ENCODE assay signal across 1 cellular context in genomic region chr2:63588385-63589147, GRCh38.
TF ChIP-seq lines count a peak whose summit lies in the region.

MDH1 (plus strand) TSS chr2:63588963; CDS start chr2:63589044, 81 bp downstream.
WDPCP (minus strand) TSS chr2:63588477; CDS start chr2:63588271, 206 bp downstream.

TF ChIP-seq in HepG2, 621 proteins besides CTCF, POLR2A, EP300 and RAD21 (continued from another document and continues in another):
- TF ChIP-seq ZNF318 (CRISPR knock-in tag; IDR thresholded peaks at IDR 0.05) (no peak), RORA (CRISPR knock-in tag; IDR thresholded peaks at IDR 0.05) (peak; percentile 48; the same call in 1 of the 2 replicates), ERF (CRISPR knock-in tag; IDR thresholded peaks at IDR 0.05) (peak; percentile 88), FOXM1 (CRISPR knock-in tag; IDR thresholded peaks at IDR 0.05) (no peak), ZBTB49 (CRISPR knock-in tag; IDR thresholded peaks at IDR 0.05; ENCODE audit: borderline replicate concordance) (peak; percentile 93; the same call in 1 of the 2 replicates), CSRNP1 (CRISPR knock-in tag; IDR thresholded peaks at IDR 0.05) (peak; percentile 84; the same call in 1 of the 2 replicates), XBP1 (CRISPR knock-in tag; IDR thresholded peaks at IDR 0.05) (no peak), ZNF430 (CRISPR knock-in tag; IDR thresholded peaks at IDR 0.05) (peak; percentile 91), SRSF9 (IDR thresholded peaks at IDR 0.05; ENCODE audit: borderline replicate concordance, insufficient read depth, low read depth, low read length, poor library complexity, severe bottlenecking) (no peak), FOXA1 (IDR thresholded peaks at IDR 0.05) (no peak), FOXA1 (CRISPR knock-in tag; IDR thresholded peaks at IDR 0.05) (no peak), SNAPC2 (CRISPR knock-in tag; IDR thresholded peaks at IDR 0.05) (peak; percentile 63), RBM22 (optimal IDR thresholded peaks at IDR 0.05; ENCODE audit: low read length) (peak; percentile 74), ZNF740 (CRISPR knock-in tag; IDR thresholded peaks at IDR 0.05) (peak; percentile 76; the same call in 1 of the 2 replicates), MIER2 (CRISPR knock-in tag; IDR thresholded peaks at IDR 0.05) (no peak), ZNF562 (CRISPR knock-in tag; IDR thresholded peaks at IDR 0.05; ENCODE audit: borderline replicate concordance) (no peak), ZNF556 (CRISPR knock-in tag; IDR thresholded peaks at IDR 0.05; ENCODE audit: borderline replicate concordance) (no peak; the same call in 1 of the 2 replicates), E2F5 (CRISPR knock-in tag; conservative IDR thresholded peaks at IDR 0.05) (peak; percentile 73), CHCHD3 (CRISPR knock-in tag; IDR thresholded peaks at IDR 0.05) (no peak), RFX1 (IDR thresholded peaks at IDR 0.05) (peak; percentile 88), ZNF124 (CRISPR knock-in tag; IDR thresholded peaks at IDR 0.05) (peak; percentile 96), ZNF142 (CRISPR knock-in tag; IDR thresholded peaks at IDR 0.05) (no peak; the same call in 1 of the 2 replicates), DBP (CRISPR knock-in tag; IDR thresholded peaks at IDR 0.05; ENCODE audit: not compliant biosample characterization) (no peak), ZNF3 (CRISPR knock-in tag; IDR thresholded peaks at IDR 0.05) (no peak), ZNF670 (CRISPR knock-in tag; IDR thresholded peaks at IDR 0.05; ENCODE audit: borderline replicate concordance) (no peak), ZSCAN20 (CRISPR knock-in tag; IDR thresholded peaks at IDR 0.05; ENCODE audit: borderline replicate concordance) (no peak), SIN3A (IDR thresholded peaks at IDR 0.05; ENCODE audit: borderline replicate concordance, low read depth, low read length) (peak; percentile 89; the same call in 1 of the 2 replicates), SCMH1 (CRISPR knock-in tag; IDR thresholded peaks at IDR 0.05; ENCODE audit: borderline replicate concordance) (no peak), ZNF816 (CRISPR knock-in tag; IDR thresholded peaks at IDR 0.05; ENCODE audit: borderline replicate concordance) (peak; percentile 27), ZNF629 (CRISPR knock-in tag; conservative IDR thresholded peaks at IDR 0.05) (0 out of 2 replicates have a peak, but pooled peaks have one; percentile 14), HNF1B (CRISPR knock-in tag; IDR thresholded peaks at IDR 0.05) (peak; percentile 77; the same call in 1 of the 2 replicates), ZBTB42 (CRISPR knock-in tag; IDR thresholded peaks at IDR 0.05) (no peak)
